30 cellular contexts compared by ENCODE assay signal in genomic region chr10:47057471-47057870, GRCh38.
"Had no signal": no experiment of that assay in that cellular context is flagged by ENCODE, and none has a peak within 500 bp of the region (broad histone marks: within the 10 kb centered on the region; RNA-seq: fewer than 3 reads in every experiment).

No MANE protein-coding gene starts in this region.

- H3K4me1 Mint-ChIP-seq: WTC11 had no signal

- H3K9me3 Mint-ChIP-seq: activated CD8-positive, alpha-beta T cell treated with anti-CD3 and anti-CD28 coated beads for 36 hours; activated naive CD8-positive, alpha-beta T cell treated with anti-CD3 and anti-CD28 coated beads for 36 hours; activated T-cell treated with anti-CD3 and anti-CD28 coated beads, Interleukin-2, amount 50 U/mL, for 4 hours; T-helper 1 cell treated with Interleukin-12 subunit alpha and Interleukin-12 subunit beta and Interleukin-4 antibody, amounts not matched to agents 30 μg/mL and 1 μg/mL, for 36 hours; T-helper 2 cell treated with Interferon-gamma antibody and Interleukin-4, amounts not matched to agents 5 μg/mL and 100 μg/mL, for 36 hours; WTC11 had no signal

- H3K36me3 Mint-ChIP-seq: activated naive CD8-positive, alpha-beta T cell treated with anti-CD3 and anti-CD28 coated beads for 36 hours; WTC11 had no signal

- H3K27ac Mint-ChIP-seq: activated CD4-positive, alpha-beta T cell treated with anti-CD3 and anti-CD28 coated beads for 36 hours; activated CD8-positive, alpha-beta T cell treated with anti-CD3 and anti-CD28 coated beads for 36 hours; activated naive CD8-positive, alpha-beta T cell treated with anti-CD3 and anti-CD28 coated beads for 36 hours; T-helper 1 cell treated with Interleukin-12 subunit alpha and Interleukin-12 subunit beta and Interleukin-4 antibody, amounts not matched to agents 30 μg/mL and 1 μg/mL, for 36 hours; T-helper 2 cell treated with Interferon-gamma antibody and Interleukin-4, amounts not matched to agents 5 μg/mL and 100 μg/mL, for 36 hours; WTC11 had no signal

- H3K27me3 Mint-ChIP-seq: activated CD4-positive, alpha-beta T cell treated with anti-CD3 and anti-CD28 coated beads for 36 hours; activated CD8-positive, alpha-beta T cell treated with anti-CD3 and anti-CD28 coated beads for 36 hours; activated naive CD8-positive, alpha-beta T cell treated with anti-CD3 and anti-CD28 coated beads for 36 hours had no signal

- FAIRE-seq: TTC549 had no signal

- DNase-seq: activated CD4-positive, alpha-beta T cell treated with anti-CD3 and anti-CD28 coated beads for 36 hours; activated CD4-positive, alpha-beta T cell treated with anti-CD3 and anti-CD28 coated beads, Interleukin-2, amount 50 U/mL, for 1 hour; activated CD8-positive, alpha-beta T cell treated with anti-CD3 and anti-CD28 coated beads for 36 hours; activated effector memory CD4-positive, alpha-beta T cell treated with Interleukin-2 at 50 U/mL for 16 hours; activated naive CD4-positive, alpha-beta T cell treated with anti-CD3 and anti-CD28 coated beads, Interleukin-2, amount 50 U/mL, for 16 hours; activated naive CD8-positive, alpha-beta T cell treated with anti-CD3 and anti-CD28 coated beads for 36 hours; activated T-cell treated with anti-CD3 and anti-CD28 coated beads for 4 hours; activated T-cell treated with anti-CD3 and anti-CD28 coated beads, Interleukin-2, amount 50 U/mL, for 4 hours; amniotic stem cell; aorta; MM.1S; MV-4-11; NCI-H1092; NCI-H1436 treated with DMSO at 0.1 percent for 48 hours; NCI-H187; NCI-H2029 treated with DMSO at 0.1 percent for 48 hours; NCI-H226; NCI-H446 treated with DMSO at 0.1 percent for 48 hours; NCI-H524; NCI-H69; NCI-H82; PC-3; Peyer's patch; RPMI8226; SHP77 treated with DMSO at 0.1 percent for 48 hours; SK-N-SH had no signal

- H3K4me3 Mint-ChIP-seq: activated CD4-positive, alpha-beta T cell treated with anti-CD3 and anti-CD28 coated beads for 36 hours; activated CD8-positive, alpha-beta T cell treated with anti-CD3 and anti-CD28 coated beads for 36 hours; activated naive CD8-positive, alpha-beta T cell treated with anti-CD3 and anti-CD28 coated beads for 36 hours; activated T-cell treated with anti-CD3 and anti-CD28 coated beads, Interleukin-2, amount 50 U/mL, for 4 hours; T-helper 1 cell treated with Interleukin-12 subunit alpha and Interleukin-12 subunit beta and Interleukin-4 antibody, amounts not matched to agents 30 μg/mL and 1 μg/mL, for 36 hours; T-helper 2 cell treated with Interferon-gamma antibody and Interleukin-4, amounts not matched to agents 5 μg/mL and 100 μg/mL, for 36 hours; WTC11 had no signal
